15 cellular contexts compared by ENCODE assay signal in the genomic region with DNA sequence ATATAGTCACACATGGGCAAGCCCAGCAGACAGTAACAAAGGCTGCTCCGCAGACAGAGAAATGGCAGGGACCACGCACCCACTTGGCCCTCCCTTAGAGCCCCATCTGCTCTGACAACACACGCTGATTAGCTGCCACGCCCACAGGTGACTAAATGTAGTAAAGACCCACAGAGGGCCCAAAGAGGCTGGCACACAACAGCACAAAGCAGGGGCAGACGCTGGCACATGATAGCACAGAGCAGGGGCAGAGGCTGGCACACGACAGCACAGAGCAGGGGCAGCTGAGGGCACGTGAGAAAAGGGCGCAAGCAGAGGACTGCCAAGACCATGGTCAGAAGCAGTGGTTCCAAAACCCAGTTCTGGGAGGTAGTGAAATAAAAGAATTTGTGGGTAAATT. TPM values are rescaled to one million over a fixed set of nuclear protein-coding genes. Genes with fewer than 3 reads are reported as not detected.
DNase-seq lines count a peak whose midpoint lies in the region; ATAC-seq and TF ChIP-seq lines count a peak whose summit lies in the region.
"Had no signal": no experiment of that assay in that cellular context is flagged by ENCODE, and none has a peak within 500 bp of the region (broad histone marks: within the 10 kb centered on the region; RNA-seq: fewer than 3 reads in every experiment).

No MANE protein-coding gene starts in this region.

- H3K27me3 ChIP-seq in H9 (ENCODE audit: insufficient read depth, low read length) (no peaks in the 10 kb centered on the region), right cardiac atrium (ENCODE audit: control insufficient read depth, insufficient read depth) (no peaks in the 10 kb centered on the region), neuronal stem cell (ENCODE audit: control insufficient read depth in 3 of 3, insufficient read depth in 3 of 3, low read depth in 1 of 3, low read length in 3 of 3) (no peaks in the 10 kb centered on the region), esophagus muscularis mucosa (no peaks in the 10 kb centered on the region)

- no peak for DNase-seq in H9
- no peak for DNase-seq in endothelial cell (ENCODE audit: low spot score)
- DNase-seq in right cardiac atrium, result no peak
- no peak for DNase-seq in neuronal stem cell (ENCODE audit: low spot score)
- DNase-seq in immature natural killer cell, result no peak
- no peak for DNase-seq in EL
- no peak for DNase-seq in esophagus muscularis mucosa (ENCODE audit: extremely low spot score)
- DNase-seq: COR-L47, DMS53, NCI-H1436, NCI-H2029 treated with DMSO at 0.1 percent for 48 hours, NCI-H510A treated with DMSO at 0.1 percent for 48 hours had no signal

- H3K36me3 Mint-ChIP-seq in H9 (ENCODE audit: insufficient read depth in 1 of 3, low read depth in 3 of 3) (peaks cover 21 to 76% (median 60%) of the 10 kb centered on the region in 3 experiments; a peak in 6 of 7 replicates), endothelial cell (ENCODE audit: low read depth, unreplicated experiment) (peaks cover 32% of the 10 kb centered on the region), immature natural killer cell (peaks cover 7 to 21% (median 12%) of the 10 kb centered on the region in 3 donors)

- H3K9me3 ChIP-seq in H9 (ENCODE audit: control insufficient read depth, low read depth, low read length), result no peaks in the 10 kb centered on the region
- no peaks in the 10 kb centered on the region for H3K9me3 ChIP-seq in right cardiac atrium (ENCODE audit: control insufficient read depth, low read length)
- H3K9me3 ChIP-seq in neuronal stem cell (replicated peaks in 1 of 2; ENCODE audit: control insufficient read depth in 2 of 2, insufficient read depth in 1 of 2, low read depth in 1 of 2, low read length in 2 of 2), result no peaks in the 10 kb centered on the region
- H3K9me3 ChIP-seq in esophagus muscularis mucosa, result no peaks in the 10 kb centered on the region

- no peak overlapping the region for H2AFZ ChIP-seq in H9 (ENCODE audit: low read length)
- H2AFZ ChIP-seq in neuronal stem cell (ENCODE audit: low read length), result no peak overlapping the region

- TF ChIP-seq CTCF in H9 (conservative IDR thresholded peaks at IDR 0.05) (no peak), endothelial cell (IDR thresholded peaks at IDR 0.05; ENCODE audit: unreplicated experiment) (no peak), esophagus muscularis mucosa (IDR thresholded peaks at IDR 0.05) (no peak)

- peak; percentile 47 to 56 for ATAC-seq in right cardiac atrium
- ATAC-seq in GM21576 (IDR thresholded peaks at IDR 0.05; ENCODE audit: unreplicated experiment), result no peak
- ATAC-seq: HCT116 had no signal

- H4K91ac ChIP-seq in H9 (ENCODE audit: insufficient read length, low read depth, low read length) (no peak overlapping the region), neuronal stem cell (ENCODE audit: low read depth, low read length, poor library complexity) (no peak overlapping the region)

- H2BK12ac ChIP-seq in H9 (ENCODE audit: insufficient read length, low read depth, low read length), result no peak overlapping the region
- H2BK12ac ChIP-seq in neuronal stem cell (ENCODE audit: low read length), result no peak overlapping the region

- H2BK15ac ChIP-seq in H9 (ENCODE audit: low read depth, low read length) (no peak overlapping the region), neuronal stem cell (ENCODE audit: low read length) (no peak overlapping the region)

- no peak overlapping the region for H2BK20ac ChIP-seq in H9 (ENCODE audit: low read depth, low read length, poor library complexity, severe bottlenecking)

- H4K5ac ChIP-seq in H9 (ENCODE audit: insufficient read length, low read depth, low read length), result no peak overlapping the region

- peaks cover 2% of the 10 kb centered on the region; the same call in 1 of the 2 replicates for H3K79me2 ChIP-seq in H9 (ENCODE audit: insufficient read depth, low read length)

- TF ChIP-seq EP300 in esophagus muscularis mucosa (IDR thresholded peaks at IDR 0.05), result no peak

- H3K79me1 ChIP-seq in H9 (ENCODE audit: insufficient read depth, low read depth, low read length, poor library complexity, severe bottlenecking) (peaks cover 2% of the 10 kb centered on the region), neuronal stem cell (ENCODE audit: low read depth, low read length) (peaks cover 2% of the 10 kb centered on the region)

- H3K27ac Mint-ChIP-seq in H9, result peak overlapping the region in 2 of 3 experiments; percentile 7 to 28; a peak in 1 of 7 replicates
- no peak overlapping the region for H3K27ac Mint-ChIP-seq in endothelial cell (ENCODE audit: unreplicated experiment)
- no peak overlapping the region for H3K27ac Mint-ChIP-seq in immature natural killer cell

- H3K56ac ChIP-seq in H9 (ENCODE audit: insufficient read length, low read depth, low read length), result no peak overlapping the region

- H3K14ac ChIP-seq in H9 (ENCODE audit: insufficient read depth, low read length) (no peak overlapping the region), neuronal stem cell (ENCODE audit: low read length) (peak overlapping the region; percentile 58)

- H3K4me3 ChIP-seq in right cardiac atrium (ENCODE audit: low read length), result no peak overlapping the region
- H3K4me3 ChIP-seq in neuronal stem cell (ENCODE audit: low read length in 2 of 2), result no peak overlapping the region
- no peak overlapping the region for H3K4me3 ChIP-seq in esophagus muscularis mucosa

- H3K23ac ChIP-seq in H9 (ENCODE audit: insufficient read length, low read depth, low read length) (no peak overlapping the region), neuronal stem cell (ENCODE audit: low read depth, low read length, poor library complexity) (peak overlapping the region; percentile 86)

- H3K27me3 Mint-ChIP-seq in H9 (ENCODE audit: low read depth) (no peaks in the 10 kb centered on the region; the same call in 1 of the 2 replicates), endothelial cell (ENCODE audit: unreplicated experiment) (no peaks in the 10 kb centered on the region), immature natural killer cell (ENCODE audit: low read depth in 3 of 3) (peaks cover 0 to 3% (median 0%) of the 10 kb centered on the region in 3 donors)

- H3K4me3 Mint-ChIP-seq in H9 (no peak overlapping the region), endothelial cell (ENCODE audit: unreplicated experiment) (peak overlapping the region; percentile 37), immature natural killer cell (no peak overlapping the region)
- H3K4me3 Mint-ChIP-seq: CD14-positive monocyte had no signal

- peaks cover 10 to 85% of the 10 kb centered on the region in 2 donors for H3K36me3 ChIP-seq in neuronal stem cell (replicated peaks in 1 of 2; ENCODE audit: control insufficient read depth in 2 of 2, insufficient read depth in 2 of 2, low read length in 2 of 2)
- H3K36me3 ChIP-seq in esophagus muscularis mucosa, result peaks cover 41 to 88% (median 76%) of the 10 kb centered on the region in 4 donors

- H2BK5ac ChIP-seq in H9 (ENCODE audit: insufficient read length, low read length), result no peak overlapping the region
- no peak overlapping the region for H2BK5ac ChIP-seq in neuronal stem cell (ENCODE audit: low read length)

- no peak overlapping the region for H2AK5ac ChIP-seq in H9 (ENCODE audit: insufficient read length, low read length)
- H2AK5ac ChIP-seq in neuronal stem cell (ENCODE audit: low read depth, low read length), result no peak overlapping the region

- H3K4me2 ChIP-seq in H9 (ENCODE audit: insufficient read depth, insufficient read length, low read length) (no peak overlapping the region), neuronal stem cell (ENCODE audit: insufficient read depth, low read length, poor library complexity, severe bottlenecking) (no peak overlapping the region)

- no CpG with 5 or more reads among the region's 8 CpGs for WGBS in H9 (ENCODE audit: extremely low coverage, insufficient read length, low lambda C conversion rate)
- 73% methylated on average over 8 of the region's 8 CpGs for WGBS in right cardiac atrium
- no CpG with 5 or more reads among the region's 8 CpGs for WGBS in neuronal stem cell (ENCODE audit: extremely low coverage in 2 of 2, insufficient read length in 2 of 2, insufficient replicate concordance in 1 of 2), 2 donors
- 96% methylated on average over 6 of the region's 8 CpGs for WGBS in esophagus muscularis mucosa

- H3K4me1 Mint-ChIP-seq in H9 (no peaks in the 10 kb centered on the region), endothelial cell (ENCODE audit: unreplicated experiment) (peaks cover 23% of the 10 kb centered on the region), immature natural killer cell (peaks cover 3 to 4% of the 10 kb centered on the region in 2 donors)

- H3K27ac ChIP-seq in H9 (ENCODE audit: insufficient read length, low read depth, low read length) (no peak overlapping the region), right cardiac atrium (ENCODE audit: low read length) (no peak overlapping the region), neuronal stem cell (replicated peaks; ENCODE audit: low read length) (no peak overlapping the region), esophagus muscularis mucosa (replicated peaks in 1 of 4) (no peak overlapping the region)

- intact Hi-C loops in right cardiac atrium (cut with DNase I) (no loop called here), esophagus muscularis mucosa (cut with DNase I) (no loop called here)

- H3T11ph ChIP-seq in H9 (ENCODE audit: low read length), result no peak overlapping the region

- no peaks in the 10 kb centered on the region for H4K20me1 ChIP-seq in H9 (ENCODE audit: control insufficient read depth, insufficient read depth, insufficient read length)

- H2BK120ac ChIP-seq in H9 (ENCODE audit: low read depth, low read length, poor library complexity, severe bottlenecking) (no peak overlapping the region), neuronal stem cell (ENCODE audit: low read depth, low read length) (no peak overlapping the region)

- H3K9me3 Mint-ChIP-seq in H9, result no peaks in the 10 kb centered on the region
- H3K9me3 Mint-ChIP-seq in endothelial cell (ENCODE audit: unreplicated experiment), result no peaks in the 10 kb centered on the region
- no peaks in the 10 kb centered on the region for H3K9me3 Mint-ChIP-seq in immature natural killer cell
- H3K9me3 Mint-ChIP-seq: CD14-positive monocyte had no signal

- no peak overlapping the region for H4K8ac ChIP-seq in H9 (replicated peaks; ENCODE audit: insufficient read length, low read depth, low read length)
- no peak overlapping the region for H4K8ac ChIP-seq in neuronal stem cell (ENCODE audit: low read depth, low read length)

- H3K18ac ChIP-seq in H9 (ENCODE audit: insufficient read length, low read depth, low read length) (no peak overlapping the region), neuronal stem cell (ENCODE audit: low read length) (no peak overlapping the region)

- H3K9ac ChIP-seq in H9 (ENCODE audit: extremely low read depth, insufficient read length, low read length) (no peak overlapping the region), neuronal stem cell (ENCODE audit: low read depth, low read length, poor library complexity) (no peak overlapping the region)

- H3K4me1 ChIP-seq in H9 (ENCODE audit: insufficient read depth, low read length) (no peaks in the 10 kb centered on the region), right cardiac atrium (ENCODE audit: control insufficient read depth, insufficient read depth, low read length) (peaks cover 7% of the 10 kb centered on the region), neuronal stem cell (ENCODE audit: control insufficient read depth in 2 of 2, insufficient read depth in 1 of 2, low read depth in 1 of 2, low read length in 2 of 2) (peaks cover 0 to 1% of the 10 kb centered on the region in 2 donors), esophagus muscularis mucosa (peaks cover 13 to 51% (median 17%) of the 10 kb centered on the region in 4 donors)

- H3K4ac ChIP-seq in H9 (ENCODE audit: low read depth, low read length) (no peak overlapping the region), neuronal stem cell (ENCODE audit: low read length) (no peak overlapping the region)

- TF ChIP-seq POLR2A in esophagus muscularis mucosa (IDR thresholded peaks at IDR 0.05; ENCODE audit: low read depth), result no peak

- H3K23me2 ChIP-seq in H9 (ENCODE audit: insufficient read length, low read depth, low read length, poor library complexity, severe bottlenecking), result no peaks in the 10 kb centered on the region

RNA-seq across cellular contexts. Expression of gene AFG3L2, which starts 10.6 kb away (rescaled TPM):
- total RNA-seq in H9 (2021) (73.5 and 75.8 TPM in 2 replicates), endothelial cell (ENCODE audit: unreplicated experiment) (47.7 TPM), right cardiac atrium (10 to 100 TPM; 73.1 to 88.4 (median 80.2) TPM), esophagus muscularis mucosa (10 to 100 TPM; 39.8 to 47.7 (median 41.7) TPM)
- polyA plus RNA-seq in right cardiac atrium (53.3 TPM), immature natural killer cell (10 to 100 TPM; 22.1 to 28.5 (median 27.8) TPM)
- 21.0 TPM for polyA plus RNA-seq in neuronal stem cell (2013, experiment 1 of 2)
- polyA plus RNA-seq in neuronal stem cell (2013, experiment 2 of 2), result 20.1 TPM

RNA-seq across cellular contexts. Expression of gene PRELID3A, which starts 41.4 kb away (rescaled TPM):
- total RNA-seq in H9 (2021) (4.8 and 5.4 TPM in 2 replicates), endothelial cell (ENCODE audit: unreplicated experiment) (1.5 TPM), right cardiac atrium (1 to 10 TPM; 1.7 to 3.9 (median 2.0) TPM), esophagus muscularis mucosa (1 to 10 TPM; 3.0 to 6.3 (median 4.4) TPM)
- polyA plus RNA-seq in right cardiac atrium (1.9 TPM), immature natural killer cell (not detected)
- 7.4 TPM for polyA plus RNA-seq in neuronal stem cell (2013, experiment 1 of 2)
- 8.5 TPM for polyA plus RNA-seq in neuronal stem cell (2013, experiment 2 of 2)
- polyA plus RNA-seq: CD14-positive monocyte had no signal

RNA-seq across cellular contexts. Expression of gene TUBB6, which starts 58.3 kb away (rescaled TPM):
- total RNA-seq in H9 (2021) (134 and 135 TPM in 2 replicates), endothelial cell (ENCODE audit: unreplicated experiment) (301 TPM), right cardiac atrium (100 to 1,000 TPM in 2 of 4 donors, 10 to 100 TPM in 2; 69.0 to 189 (median 117) TPM), esophagus muscularis mucosa (1,000 to 10,000 TPM in 2 of 4 donors, 100 to 1,000 TPM in 2; 599 to 1,574 (median 1,002) TPM)
- polyA plus RNA-seq in right cardiac atrium (143 TPM), immature natural killer cell (1 to 10 TPM in 1 of 3 donors, not detected in 2; 4.8 TPM)
- 91.0 TPM for polyA plus RNA-seq in neuronal stem cell (2013, experiment 1 of 2)
- 86.1 TPM for polyA plus RNA-seq in neuronal stem cell (2013, experiment 2 of 2)

Comparison
In these comparisons a context has a peak if more than half of its experiments do, and no peak if none do; other contexts are left out.
1. H3K27ac Mint-ChIP-seq: peak in H9 (2 of 3); none in endothelial cell (single experiment) and immature natural killer cell (0 of 6).